ENCODE assay signal across 16 cellular contexts in genomic region chr12:1837541-1838206, GRCh38. TPM values are rescaled to one million over a fixed set of nuclear protein-coding genes. Genes with fewer than 3 reads are reported as not detected.
DNase-seq lines count a peak whose midpoint lies in the region; ATAC-seq and TF ChIP-seq lines count a peak whose summit lies in the region.
"Had no signal": no experiment of that assay in that cellular context is flagged by ENCODE, and none has a peak within 500 bp of the region (broad histone marks: within the 10 kb centered on the region; RNA-seq: fewer than 3 reads in every experiment).

No MANE protein-coding gene starts in this region.

- ATAC-seq in PC-3 (peak; percentile 84), HG03442 (IDR thresholded peaks at IDR 0.05; ENCODE audit: unreplicated experiment) (no peak), HG03135 (IDR thresholded peaks at IDR 0.05; ENCODE audit: unreplicated experiment) (no peak), esophagus mucosa (no peak)
- ATAC-seq: upper lobe of right lung had no signal

- H2AFZ ChIP-seq in PC-3 (ENCODE audit: low read length) (no peak overlapping the region), neural progenitor cell (replicated peaks) (no peak overlapping the region)

- DNase-seq in PC-3 (peak; percentile 35), dermis blood vessel endothelial cell (peak; percentile 3), neural progenitor cell (ENCODE audit: low spot score) (no peak), DMS 273 (lab: John Stamatoyannopoulos, UW; ENCODE audit: unreplicated experiment) (no peak)
- DNase-seq: activated CD4-positive, alpha-beta T cell treated with anti-CD3 and anti-CD28 coated beads, Interleukin-2, amount 50 U/mL, for 4 hours; stimulated activated CD8-positive, alpha-beta memory T cell treated with anti-CD3 and anti-CD28 coated beads, Interleukin-4, amount 100 ng/mL, for 48 hours; T-helper 2 cell; upper lobe of right lung had no signal

- H3K36me3 ChIP-seq in BLaER1, result peaks cover 18% of the 10 kb centered on the region
- H3K36me3 ChIP-seq in PC-3 (ENCODE audit: low read depth, low read length), result no peaks in the 10 kb centered on the region
- H3K36me3 ChIP-seq in neural progenitor cell, result no peaks in the 10 kb centered on the region
- H3K36me3 ChIP-seq: upper lobe of right lung had no signal

- peak overlapping the region; percentile 87 for H3K27ac Mint-ChIP-seq in neural progenitor cell
- H3K27ac Mint-ChIP-seq: activated T-helper 2 cell treated with anti-CD3 and anti-CD28 coated beads, Interferon-gamma antibody, Interleukin-2, Interleukin-4, amounts not matched to agents 10 μg/mL and 5 μg/mL and 100 μg/mL, durations not matched to agents 14 hours and 24 hours and 36 hours had no signal

- H3K4me1 Mint-ChIP-seq in neural progenitor cell, result peaks cover 71% of the 10 kb centered on the region

- peak overlapping the region; percentile 93 for H3K4me2 ChIP-seq in BLaER1
- no peak overlapping the region for H3K4me2 ChIP-seq in PC-3 (ENCODE audit: low read length)
- no peak overlapping the region for H3K4me2 ChIP-seq in neural progenitor cell

- no peaks in the 10 kb centered on the region for H4K20me1 ChIP-seq in BLaER1
- H4K20me1 ChIP-seq in PC-3 (ENCODE audit: low read length), result no peaks in the 10 kb centered on the region
- H4K20me1 ChIP-seq in neural progenitor cell (ENCODE audit: low read depth), result peaks cover 3% of the 10 kb centered on the region

- peak overlapping the region; percentile 98 for H3K27ac ChIP-seq in BLaER1
- H3K27ac ChIP-seq in PC-3 (ENCODE audit: low read length), result no peak overlapping the region
- H3K27ac ChIP-seq in neural progenitor cell, result no peak overlapping the region
- H3K27ac ChIP-seq: upper lobe of right lung had no signal

- no TSS peak for BruUV-seq in PC-3 (replicated peaks; lab: Mats Ljungman, UMichigan)

- H3K4me3 ChIP-seq in BLaER1 (peak overlapping the region; percentile 62), PC-3 (ENCODE audit: low read length) (no peak overlapping the region), neural progenitor cell (no peak overlapping the region)
- H3K4me3 ChIP-seq: lung, upper lobe of right lung had no signal

- no peak for TF ChIP-seq CTCF in PC-3 (conservative IDR thresholded peaks at IDR 0.05; ENCODE audit: low read depth, low read length)
- TF ChIP-seq CTCF in neural progenitor cell (IDR thresholded peaks at IDR 0.05), result no peak

- H3F3A ChIP-seq in PC-3 (ENCODE audit: low read length, unreplicated experiment) (no peaks in the 10 kb centered on the region), neural progenitor cell (ENCODE audit: low read depth) (no peaks in the 10 kb centered on the region)

- POLR2A ChIA-PET in PC-3 (lab: Charles Lee; ENCODE audit: unreplicated experiment), result no interaction called here

- peak overlapping the region; percentile 87 for H3K9ac ChIP-seq in BLaER1
- no peak overlapping the region for H3K9ac ChIP-seq in PC-3 (ENCODE audit: low read length)
- H3K9ac ChIP-seq in neural progenitor cell, result no peak overlapping the region

- CTCF ChIA-PET in PC-3 (lab: Charles Lee), result no interaction called here

- H3K9me3 Mint-ChIP-seq in neural progenitor cell, result no peaks in the 10 kb centered on the region
- H3K9me3 Mint-ChIP-seq: activated T-helper 2 cell treated with anti-CD3 and anti-CD28 coated beads, Interferon-gamma antibody, Interleukin-2, Interleukin-4, amounts not matched to agents 10 μg/mL and 5 μg/mL and 100 μg/mL, durations not matched to agents 14 hours and 24 hours and 36 hours had no signal

- peaks cover 13% of the 10 kb centered on the region for H3K27me3 Mint-ChIP-seq in neural progenitor cell (ENCODE audit: insufficient read depth, low read depth)

- H3K27me3 ChIP-seq in BLaER1 (no peaks in the 10 kb centered on the region), PC-3 (ENCODE audit: low read length) (peaks cover 21% of the 10 kb centered on the region), neural progenitor cell (peaks cover under 1% of the 10 kb centered on the region)

- peak overlapping the region; percentile 74 for H3K4me3 Mint-ChIP-seq in neural progenitor cell

- no peaks in the 10 kb centered on the region for H3K79me2 ChIP-seq in PC-3 (ENCODE audit: low read length)
- H3K79me2 ChIP-seq in neural progenitor cell (ENCODE audit: low read depth), result no peaks in the 10 kb centered on the region

- intact Hi-C loops in PC-3 (cut with micrococcal nuclease), result no loop called here

- H3K4me1 ChIP-seq in BLaER1 (peaks cover 97% of the 10 kb centered on the region), PC-3 (ENCODE audit: insufficient read depth, low read length) (peaks cover 19% of the 10 kb centered on the region), neural progenitor cell (peaks cover 6% of the 10 kb centered on the region)
- H3K4me1 ChIP-seq: upper lobe of right lung had no signal

- no peaks in the 10 kb centered on the region for H3K36me3 Mint-ChIP-seq in neural progenitor cell

- H3K9me2 ChIP-seq in PC-3 (replicated peaks; ENCODE audit: low read length), result no peaks in the 10 kb centered on the region

- H3K9me3 ChIP-seq in BLaER1 (no peaks in the 10 kb centered on the region), PC-3 (ENCODE audit: low read length) (no peaks in the 10 kb centered on the region), neural progenitor cell (ENCODE audit: low read depth) (no peaks in the 10 kb centered on the region)
- H3K9me3 ChIP-seq: upper lobe of right lung had no signal

RNA-seq across cellular contexts. Expression of gene LRTM2, which starts 17.3 kb away (rescaled TPM):
- total RNA-seq in PC-3 (2014; rRNA removed), result not detected in 2 replicates
- not detected in 2 replicates for total RNA-seq in dermis blood vessel endothelial cell
- 0.09 TPM in 1 of 2 replicates, not detected in the other for total RNA-seq in neural progenitor cell (ENCODE audit: low replicate concordance)
- total RNA-seq in esophagus mucosa, result not detected
- total RNA-seq: bronchial epithelial cell, epithelial cell of proximal tubule, lung, upper lobe of right lung had no signal

Comparison
In these comparisons a context has a peak if more than half of its experiments do, and no peak if none do; other contexts are left out.
1. DNase-seq: peak in PC-3 (single experiment) and dermis blood vessel endothelial cell (single experiment); none in neural progenitor cell (single experiment) and DMS 273 (single experiment).